ENCODE assay signal across 25 cellular contexts in the genomic region with DNA sequence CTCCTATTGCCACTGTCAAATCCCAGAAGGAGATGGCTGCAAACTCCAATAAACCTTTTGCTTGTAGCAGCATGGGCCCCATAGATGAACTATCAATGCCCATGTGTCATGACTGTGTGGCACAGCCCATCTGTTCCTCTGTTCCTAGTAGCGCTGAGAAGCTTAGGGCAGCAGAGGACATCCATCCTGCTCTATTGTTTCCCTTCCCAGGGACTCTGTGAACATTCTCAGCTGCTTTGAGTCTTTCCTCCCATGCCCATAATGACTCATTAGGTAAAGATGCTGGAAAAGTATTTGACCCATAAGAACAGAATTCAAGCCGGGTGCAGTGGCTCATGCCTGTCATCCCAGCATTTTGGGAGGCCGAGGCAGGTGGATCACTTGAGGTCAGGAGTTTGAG. TPM values are rescaled to one million over a fixed set of nuclear protein-coding genes. Genes with fewer than 3 reads are reported as not detected.
DNase-seq lines count a peak whose midpoint lies in the region; ATAC-seq and TF ChIP-seq lines count a peak whose summit lies in the region.
"Had no signal": no experiment of that assay in that cellular context is flagged by ENCODE, and none has a peak within 500 bp of the region (broad histone marks: within the 10 kb centered on the region; RNA-seq: fewer than 3 reads in every experiment).

No MANE protein-coding gene starts in this region.

- no peaks in the 10 kb centered on the region for H3K27me3 Mint-ChIP-seq in activated CD8-positive, alpha-beta T cell treated with anti-CD3 and anti-CD28 coated beads for 36 hours

- no peaks in the 10 kb centered on the region for H3K4me1 Mint-ChIP-seq in activated CD8-positive, alpha-beta T cell treated with anti-CD3 and anti-CD28 coated beads for 36 hours (ENCODE audit: low read depth)
- H3K4me1 Mint-ChIP-seq: mesothelial cell of epicardium, neural progenitor cell had no signal

- H3K27me3 ChIP-seq in WERI-Rb-1 (ENCODE audit: insufficient read depth, low read depth, severe bottlenecking), result no peaks in the 10 kb centered on the region
- H3K27me3 ChIP-seq: dorsolateral prefrontal cortex, neural progenitor cell, SJSA1 had no signal

- H3K9me3 Mint-ChIP-seq in activated CD8-positive, alpha-beta T cell treated with anti-CD3 and anti-CD28 coated beads for 36 hours, result no peaks in the 10 kb centered on the region
- H3K9me3 Mint-ChIP-seq: mesothelial cell of epicardium, neural progenitor cell had no signal

- no peaks in the 10 kb centered on the region; the same call in 1 of the 2 replicates for H3K36me3 ChIP-seq in WERI-Rb-1
- H3K36me3 ChIP-seq: neural progenitor cell had no signal

- no peaks in the 10 kb centered on the region for H3K36me3 Mint-ChIP-seq in activated CD8-positive, alpha-beta T cell treated with anti-CD3 and anti-CD28 coated beads for 36 hours (ENCODE audit: low read depth)

- H3K9me3 ChIP-seq in WERI-Rb-1 (ENCODE audit: severe bottlenecking), result no peaks in the 10 kb centered on the region
- H3K9me3 ChIP-seq: Caco-2, SJSA1 had no signal

- TF ChIP-seq CTCF in WERI-Rb-1 (IDR thresholded peaks at IDR 0.05; ENCODE audit: low read depth, low read length) (no peak), fibroblast of the aortic adventitia (IDR thresholded peaks at IDR 0.05; ENCODE audit: insufficient read depth, low read length) (no peak)
- TF ChIP-seq CTCF in activated CD8-positive, alpha-beta T cell treated with anti-CD3 and anti-CD28 coated beads for 36 hours (IDR thresholded peaks at IDR 0.05), result no peak

- peak; percentile 71 for DNase-seq in GM03348 (ENCODE audit: low spot score)
- peak; percentile 58 for DNase-seq in WERI-Rb-1
- DNase-seq in fibroblast of the aortic adventitia (ENCODE audit: low read depth), result peak; percentile 47
- DNase-seq in skeletal muscle cell (ENCODE audit: low read depth), result peak; percentile 49
- DNase-seq in activated CD8-positive, alpha-beta T cell treated with anti-CD3 and anti-CD28 coated beads for 36 hours, result no peak
- no peak for DNase-seq in activated CD4-positive, alpha-beta T cell treated with anti-CD3 and anti-CD28 coated beads for 4 hours
- DNase-seq in LoVo (ENCODE audit: low spot score), result no peak
- DNase-seq: activated CD4-positive, alpha-beta T cell treated with anti-CD3 and anti-CD28 coated beads for 1 hour; activated CD8-positive, alpha-beta memory T cell treated with anti-CD3 and anti-CD28 coated beads, Interleukin-2, amount 50 U/mL, for 4 hours; activated gamma-delta T cell treated with Interleukin-2 at 50 U/mL for 16 hours; Caco-2; dorsolateral prefrontal cortex; hippocampal formation; left cardiac atrium; NCI-H1092; NCI-H2107; NCI-H526; retina had no signal

- no peak overlapping the region for H3K4me3 Mint-ChIP-seq in activated CD8-positive, alpha-beta T cell treated with anti-CD3 and anti-CD28 coated beads for 36 hours
- H3K4me3 Mint-ChIP-seq: mesothelial cell of epicardium, neural progenitor cell had no signal

- POLR2A ChIA-PET in activated CD8-positive, alpha-beta T cell treated with anti-CD3 and anti-CD28 coated beads for 36 hours (lab: Charles Lee), result no interaction called here

- H3K27ac Mint-ChIP-seq in activated CD8-positive, alpha-beta T cell treated with anti-CD3 and anti-CD28 coated beads for 36 hours, result no peak overlapping the region
- H3K27ac Mint-ChIP-seq: mesothelial cell of epicardium, neural progenitor cell had no signal

- CTCF ChIA-PET in activated CD8-positive, alpha-beta T cell treated with anti-CD3 and anti-CD28 coated beads for 36 hours (lab: Charles Lee), result interaction anchor here (1.0 kb wide), 1 partner anchor 416 kb away, joined by 3 read pairs; no protein-coding TSS in a partner anchor

- H3K4me3 ChIP-seq in WERI-Rb-1 (ENCODE audit: low read depth, low read length) (no peak overlapping the region), fibroblast of the aortic adventitia (ENCODE audit: low read depth, low read length) (no peak overlapping the region), skeletal muscle cell (ENCODE audit: low read depth, low read length) (no peak overlapping the region)
- H3K4me3 ChIP-seq: dorsolateral prefrontal cortex, K562, neural progenitor cell, SJSA1 had no signal

- peak overlapping the region; percentile 53 for H3K27ac ChIP-seq in WERI-Rb-1
- H3K27ac ChIP-seq: dorsolateral prefrontal cortex, HL-60, neural progenitor cell, SJSA1 had no signal

- no peak for ATAC-seq in activated CD8-positive, alpha-beta T cell treated with anti-CD3 and anti-CD28 coated beads for 36 hours
- ATAC-seq in GM18502 (IDR thresholded peaks at IDR 0.05; ENCODE audit: poor library complexity, unreplicated experiment), result no peak
- ATAC-seq: esophagus mucosa, K562, left cardiac atrium had no signal

- intact Hi-C loops in activated CD8-positive, alpha-beta T cell treated with anti-CD3 and anti-CD28 coated beads for 36 hours (cut with micrococcal nuclease), result no loop called here

RNA-seq across cellular contexts. Expression of a gene that starts 28.3 kb away (rescaled TPM):
- total RNA-seq in fibroblast of the aortic adventitia (ENCODE audit: low replicate concordance), result 29.8 and 34.2 TPM in 2 replicates
- total RNA-seq in activated CD8-positive, alpha-beta T cell treated with anti-CD3 and anti-CD28 coated beads for 36 hours, result 10 to 100 TPM; 21.1 to 23.4 TPM

RNA-seq across cellular contexts. Expression of a gene that starts 37.4 kb away (rescaled TPM):
- 0.99 and 3.3 TPM in 2 replicates for total RNA-seq in fibroblast of the aortic adventitia (ENCODE audit: low replicate concordance)
- not detected for total RNA-seq in activated CD8-positive, alpha-beta T cell treated with anti-CD3 and anti-CD28 coated beads for 36 hours
- total RNA-seq: Caco-2, left cardiac atrium, mesothelial cell of epicardium, SJSA1 had no signal

RNA-seq across cellular contexts. Expression of a gene that starts 58.0 kb away (rescaled TPM):
- 2.5 and 71.0 TPM in 2 replicates for total RNA-seq in fibroblast of the aortic adventitia (ENCODE audit: low replicate concordance)
- not detected for total RNA-seq in activated CD8-positive, alpha-beta T cell treated with anti-CD3 and anti-CD28 coated beads for 36 hours
- total RNA-seq: Caco-2, K562, mesothelial cell of epicardium had no signal

Comparison
In these comparisons a context has a peak if more than half of its experiments do, and no peak if none do; other contexts are left out.
1. DNase-seq: peak in GM03348 (single experiment), WERI-Rb-1 (single experiment), fibroblast of the aortic adventitia (single experiment) and skeletal muscle cell (single experiment); none in activated CD8-positive, alpha-beta T cell treated with anti-CD3 and anti-CD28 coated beads for 36 hours (single experiment), activated CD4-positive, alpha-beta T cell treated with anti-CD3 and anti-CD28 coated beads for 4 hours (0 of 2) and LoVo (single experiment).